ENCODE assay signal across 28 cellular contexts in the genomic region with DNA sequence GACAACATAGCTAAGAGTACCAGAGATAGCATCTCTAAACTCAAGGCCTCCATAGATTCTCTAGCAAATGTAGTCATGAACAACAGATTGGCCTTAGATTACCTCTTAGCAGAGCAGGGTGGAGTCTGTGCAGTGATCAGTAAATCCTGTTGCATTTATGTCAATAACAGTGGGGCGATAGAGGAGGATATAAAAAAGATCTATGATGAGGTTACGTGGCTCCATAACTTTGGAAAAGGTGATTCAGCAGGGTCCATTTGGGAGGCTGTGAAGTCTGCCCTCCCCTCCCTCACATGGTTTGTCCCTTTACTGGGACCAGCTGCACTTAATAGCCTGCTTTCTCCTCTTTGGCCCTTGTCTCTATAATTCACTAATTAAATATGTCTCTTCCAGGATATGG. TPM values are rescaled to one million over a fixed set of nuclear protein-coding genes. Genes with fewer than 3 reads are reported as not detected.
A peak's percentile ranks its signal among the peaks of the same experiment; 100 is the strongest.
DNase-seq lines count a peak whose midpoint lies in the region; ATAC-seq, FAIRE-seq and TF ChIP-seq lines count a peak whose summit lies in the region.
"Had no signal": no experiment of that assay in that cellular context is flagged by ENCODE, and none has a peak within 500 bp of the region (broad histone marks: within the 10 kb centered on the region; RNA-seq: fewer than 3 reads in every experiment).

No MANE protein-coding gene starts in this region.

- intact Hi-C loops in K562 (cut with micrococcal nuclease) (no loop called here), endothelial cell of umbilical vein (cut with micrococcal nuclease) (no loop called here), mammary epithelial cell (cut with micrococcal nuclease) (no loop called here)

- H3K27me3 Mint-ChIP-seq in chondrocyte (ENCODE audit: low read depth) = no peaks in the 10 kb centered on the region
- H3K27me3 Mint-ChIP-seq: CD4-positive, alpha-beta memory T cell; CD4-positive, CD25-positive, alpha-beta regulatory T cell had no signal

- H3K79me2 ChIP-seq in K562 (ENCODE audit: control insufficient read depth, insufficient read depth, low read length) (no peaks in the 10 kb centered on the region), endothelial cell of umbilical vein (ENCODE audit: control insufficient read depth, insufficient read depth, low read length) (no peaks in the 10 kb centered on the region), mammary epithelial cell (ENCODE audit: insufficient read depth, low read length) (no peaks in the 10 kb centered on the region)

- FAIRE-seq in D721Med (lab: Jason Lieb, UNC) = peak; percentile 32
- peak; percentile 70 for FAIRE-seq in K562 (lab: Jason Lieb, UNC)
- FAIRE-seq in endothelial cell of umbilical vein (lab: Jason Lieb, UNC) = peak; percentile 48
- FAIRE-seq: A204.1, GM12878, GM12892, GM18507 had no signal

- no peaks in the 10 kb centered on the region for H3K36me3 Mint-ChIP-seq in chondrocyte (ENCODE audit: low read depth)
- H3K36me3 Mint-ChIP-seq: CD14-positive monocyte; CD4-positive, CD25-positive, alpha-beta regulatory T cell had no signal

- no peak overlapping the region for H3K4me2 ChIP-seq in K562 (ENCODE audit: insufficient read depth, low read length)
- no peak overlapping the region for H3K4me2 ChIP-seq in endothelial cell of umbilical vein (ENCODE audit: insufficient read depth, low read length)
- H3K4me2 ChIP-seq in mammary epithelial cell (ENCODE audit: insufficient read depth, low read depth, low read length) = no peak overlapping the region
- H3K4me2 ChIP-seq: BLaER1 had no signal

- H3K9ac ChIP-seq in K562 (ENCODE audit: insufficient read depth in 1 of 2, low read depth in 2 of 2, low read length in 2 of 2) (no peak overlapping the region), endothelial cell of umbilical vein (replicated peaks; ENCODE audit: extremely low read depth, insufficient read depth, low read length) (no peak overlapping the region), mammary epithelial cell (ENCODE audit: insufficient read depth, low read length) (no peak overlapping the region)
- H3K9ac ChIP-seq: BLaER1 had no signal

- no peak for TF ChIP-seq EP300 in K562 (IDR thresholded peaks at IDR 0.05; ENCODE audit: low read length)

- no peak overlapping the region for H2AFZ ChIP-seq in K562 (ENCODE audit: low read depth, low read length)
- H2AFZ ChIP-seq in endothelial cell of umbilical vein (ENCODE audit: low read depth, low read length) = no peak overlapping the region
- no peak overlapping the region for H2AFZ ChIP-seq in mammary epithelial cell (ENCODE audit: low read depth, low read length)

- H3K9me3 Mint-ChIP-seq in chondrocyte (ENCODE audit: low read depth) = peaks cover 10% of the 10 kb centered on the region

- H3K9me3 ChIP-seq in K562 (replicated peaks; ENCODE audit: control insufficient read depth, insufficient read depth, low read depth, low read length) (no peaks in the 10 kb centered on the region), endothelial cell of umbilical vein (replicated peaks; ENCODE audit: control insufficient read depth, insufficient read depth, low read length) (no peaks in the 10 kb centered on the region), mammary epithelial cell (replicated peaks; ENCODE audit: insufficient read depth, low read length) (peaks cover 21% of the 10 kb centered on the region)
- H3K9me3 ChIP-seq: BE2C had no signal

- no peak overlapping the region for H3K4me3 ChIP-seq in K562
- H3K4me3 ChIP-seq in endothelial cell of umbilical vein (replicated peaks in 1 of 3; ENCODE audit: insufficient read depth in 1 of 3, low read depth in 1 of 3, low read length in 3 of 3) = no peak overlapping the region
- no peak overlapping the region for H3K4me3 ChIP-seq in mammary epithelial cell (replicated peaks in 1 of 3; ENCODE audit: insufficient read depth in 1 of 3, low read depth in 2 of 3, low read length in 3 of 3)
- H3K4me3 ChIP-seq: BLaER1, GM12878 had no signal

- TF ChIP-seq POLR2A in K562 (conservative IDR thresholded peaks at IDR 0.05) = no peak
- no peak for TF ChIP-seq POLR2A in endothelial cell of umbilical vein (IDR thresholded peaks at IDR 0.05; ENCODE audit: low read depth, low read length)

- H3K4me1 Mint-ChIP-seq in chondrocyte (ENCODE audit: low read depth) = peaks cover 3% of the 10 kb centered on the region
- H3K4me1 Mint-ChIP-seq: CD14-positive monocyte; CD4-positive, alpha-beta memory T cell; CD4-positive, CD25-positive, alpha-beta regulatory T cell; CD8-positive, alpha-beta memory T cell had no signal

- no peak for DNase-seq in D721Med (ENCODE audit: insufficient read length, low spot score)
- no peak for DNase-seq in K562 (ENCODE audit: extremely low read depth in 1 of 4, low spot score in 3 of 4)
- DNase-seq in endothelial cell of umbilical vein (ENCODE audit: low read depth, low spot score) = no peak
- DNase-seq in DMS53 treated with DMSO at 0.1 percent for 48 hours (lab: John Stamatoyannopoulos, UW; ENCODE audit: unreplicated experiment) = no peak
- no peak for DNase-seq in chondrocyte (ENCODE audit: low spot score)
- no peak for DNase-seq in mammary epithelial cell
- DNase-seq: 8988T; ACHN; BE2C; C1 segment of cervical spinal cord; CD4-positive, alpha-beta memory T cell; CD4-positive, CD25-positive, alpha-beta regulatory T cell; CD8-positive, alpha-beta memory T cell; COR-L47; DMS79; DND-41; EL; GDM1 had no signal

- WGBS in K562 (ENCODE audit: insufficient coverage, low coverage, missing lambda C conversion rate) = 6% methylated on average over 2 of the region's 2 CpGs
- WGBS in mammary epithelial cell (ENCODE audit: low coverage, missing lambda C conversion rate) = 76% methylated on average over 2 of the region's 2 CpGs

- H3K27me3 ChIP-seq in K562 (ENCODE audit: control insufficient read depth in 2 of 2, insufficient read depth in 2 of 2, low read length in 2 of 2) (peaks cover 9 to 11% of the 10 kb centered on the region in 2 experiments; a peak in 3 of 5 replicates), endothelial cell of umbilical vein (ENCODE audit: control insufficient read depth in 2 of 2, insufficient read depth in 2 of 2, low read length in 2 of 2) (no peaks in the 10 kb centered on the region), mammary epithelial cell (ENCODE audit: insufficient read depth, low read length) (no peaks in the 10 kb centered on the region)
- H3K27me3 ChIP-seq: BE2C, BLaER1 had no signal

- no TSS peak for BruUV-seq in K562 (replicated peaks; lab: Mats Ljungman, UMichigan)
- BruUV-seq in endothelial cell of umbilical vein (replicated peaks; lab: Mats Ljungman, UMichigan) = no TSS peak
- BruUV-seq in mammary epithelial cell (replicated peaks; lab: Mats Ljungman, UMichigan) = no TSS peak

- H4K20me1 ChIP-seq in K562 (replicated peaks; ENCODE audit: control insufficient read depth, insufficient read depth, low read length) = no peaks in the 10 kb centered on the region
- H4K20me1 ChIP-seq in endothelial cell of umbilical vein (replicated peaks; ENCODE audit: control insufficient read depth, extremely low read depth, insufficient read depth, low read length) = no peaks in the 10 kb centered on the region
- no peaks in the 10 kb centered on the region for H4K20me1 ChIP-seq in mammary epithelial cell (ENCODE audit: insufficient read depth, low read length)
- H4K20me1 ChIP-seq: BLaER1 had no signal

- no peak overlapping the region for H3K27ac Mint-ChIP-seq in chondrocyte (ENCODE audit: unreplicated experiment)
- H3K27ac Mint-ChIP-seq: CD14-positive monocyte; CD4-positive, alpha-beta memory T cell; CD4-positive, CD25-positive, alpha-beta regulatory T cell; CD8-positive, alpha-beta memory T cell had no signal

- POLR2A ChIA-PET in K562 (lab: Yijun Ruan, JAX) (no interaction called here), endothelial cell of umbilical vein (lab: Charles Lee) (no interaction called here)

- in situ Hi-C loops in K562 (cut with MboI) (no loop called here), mammary epithelial cell (cut with MboI; ENCODE audit: low sequenced_read_pairs in 2 of 2) (no loop called here)

- TF ChIP-seq RAD21 in K562 (CRISPR knock-in tag; conservative IDR thresholded peaks at IDR 0.05 in 1 of 2, IDR thresholded peaks at IDR 0.05 in 1 of 2) = no peak

- no peak for ATAC-seq in K562
- ATAC-seq: GM12878 had no signal

- H3K36me3 ChIP-seq in K562 (ENCODE audit: control insufficient read depth, insufficient read depth, low read length) = no peaks in the 10 kb centered on the region
- H3K36me3 ChIP-seq in endothelial cell of umbilical vein (ENCODE audit: control insufficient read depth in 2 of 2, extremely low read depth in 1 of 2, insufficient read depth in 2 of 2, low read length in 2 of 2) = no peaks in the 10 kb centered on the region
- no peaks in the 10 kb centered on the region for H3K36me3 ChIP-seq in mammary epithelial cell (ENCODE audit: insufficient read depth, low read length)
- H3K36me3 ChIP-seq: BE2C, BLaER1 had no signal

- CTCF ChIA-PET in K562 (lab: Yijun Ruan, JAX; ENCODE audit: low intra/inter-chr PET ratio) = no interaction called here
- CTCF ChIA-PET in endothelial cell of umbilical vein (lab: Charles Lee) = no interaction called here
- CTCF ChIA-PET in mammary epithelial cell (lab: Charles Lee; ENCODE audit: low non-redundant PET) = no interaction called here

- no peak for TF ChIP-seq CTCF in D721Med (IDR thresholded peaks at IDR 0.05; ENCODE audit: insufficient read depth, missing control alignments)
- no peak for TF ChIP-seq CTCF in K562 (IDR thresholded peaks at IDR 0.05 in 2 of 3, conservative IDR thresholded peaks at IDR 0.05 in 1 of 3; ENCODE audit: insufficient read depth in 2 of 3, low read depth in 1 of 3, low read length in 3 of 3)
- no peak for TF ChIP-seq CTCF in endothelial cell of umbilical vein (IDR thresholded peaks at IDR 0.05; ENCODE audit: extremely low read depth in 1 of 2, insufficient read depth in 1 of 2, low read depth in 1 of 2, low read length in 2 of 2)
- TF ChIP-seq CTCF in chondrocyte (IDR thresholded peaks at IDR 0.05) = no peak
- TF ChIP-seq CTCF in mammary epithelial cell (conservative IDR thresholded peaks at IDR 0.05 in 1 of 2, IDR thresholded peaks at IDR 0.05 in 1 of 2; ENCODE audit: extremely low read depth in 1 of 2, insufficient read depth in 1 of 2, low read depth in 1 of 2, low read length in 2 of 2) = no peak

- dilution Hi-C loops in endothelial cell of umbilical vein (cut with MboI; ENCODE audit: extremely low pct_ligation_motif_present, low sequenced_read_pairs) = no loop called here
- dilution Hi-C loops in mammary epithelial cell (cut with HindIII; ENCODE audit: low sequenced_read_pairs) = no loop called here

- H3K4me1 ChIP-seq in K562 (replicated peaks in 1 of 2; ENCODE audit: control insufficient read depth in 2 of 2, insufficient read depth in 2 of 2, low read length in 2 of 2) (no peaks in the 10 kb centered on the region), endothelial cell of umbilical vein (ENCODE audit: control insufficient read depth, extremely low read depth, insufficient read depth, low read length) (no peaks in the 10 kb centered on the region), mammary epithelial cell (ENCODE audit: insufficient read depth, low read length) (no peaks in the 10 kb centered on the region)
- H3K4me1 ChIP-seq: BE2C, BLaER1 had no signal

- H3K4me3 Mint-ChIP-seq in chondrocyte (ENCODE audit: unreplicated experiment) = no peak overlapping the region
- H3K4me3 Mint-ChIP-seq: CD14-positive monocyte; CD4-positive, alpha-beta memory T cell; CD4-positive, CD25-positive, alpha-beta regulatory T cell; CD8-positive, alpha-beta memory T cell had no signal

- H3K27ac ChIP-seq in K562 (ENCODE audit: extremely low read depth, low read depth, low read length) (no peak overlapping the region), endothelial cell of umbilical vein (ENCODE audit: insufficient read depth, low read depth, low read length) (no peak overlapping the region), mammary epithelial cell (ENCODE audit: insufficient read depth, low read depth, low read length) (no peak overlapping the region)
- H3K27ac ChIP-seq: BLaER1 had no signal

- no peaks in the 10 kb centered on the region for H3K9me1 ChIP-seq in K562 (ENCODE audit: control insufficient read depth, insufficient read depth, low read length)
- H3K9me1 ChIP-seq in endothelial cell of umbilical vein (replicated peaks; ENCODE audit: control insufficient read depth, extremely low read depth, insufficient read depth, low read length) = no peaks in the 10 kb centered on the region

RNA-seq across cellular contexts. Expression of a gene that starts 1.4 kb away (rescaled TPM):
- total RNA-seq in K562 (2011; cell fraction: chromatin; rRNA removed; ENCODE audit: low replicate concordance) = 0.16 and 0.60 TPM in 2 replicates
- total RNA-seq in K562 (2011; cell fraction: nucleolus; rRNA removed) = 0.13 and 0.50 TPM in 2 replicates
- 0.38 TPM in 1 of 2 replicates, not detected in the other for total RNA-seq in K562 (2011; cell fraction: nucleoplasm; rRNA removed)
- not detected in 2 replicates for total RNA-seq in K562 (2014; rRNA removed)
- total RNA-seq in K562 (2014; rRNA removed; fragmentation: Illumina TruSeq; extraction: Trizol) = not detected in 2 replicates
- not detected in 2 replicates for total RNA-seq in K562 (2015; rRNA removed; fragmentation: Illumina TruSeq; extraction: Trizol)
- total RNA-seq in K562 (2021) = not detected in 2 replicates
- polyA plus RNA-seq in K562 (2011; rRNA removed) = 0.05 and 0.08 TPM in 2 replicates
- polyA plus RNA-seq in K562 (2011; cell fraction: cytosol; rRNA removed) = 0.03 TPM in 1 of 2 replicates, not detected in the other
- polyA plus RNA-seq in K562 (2011; cell fraction: nucleus; rRNA removed) = 0.10 and 0.30 TPM in 2 replicates
- polyA plus RNA-seq in K562 (2012) = 0.06 TPM in 1 of 2 replicates, not detected in the other
- not detected in 2 replicates for polyA plus RNA-seq in K562 (2014; fragmentation: Illumina TruSeq; extraction: Trizol)
- polyA plus RNA-seq in K562 (2014; fragmentation: Nextera tagmentation; extraction: Ambion mirVana) = not detected
- polyA plus RNA-seq in K562 (2014; rRNA removed) = not detected in 2 replicates
- polyA minus RNA-seq in K562 (2011; rRNA and poly(A)+ RNA removed) = 0.09 and 0.18 TPM in 2 replicates
- not detected in 2 replicates for polyA minus RNA-seq in K562 (2011; cell fraction: cytosol; rRNA and poly(A)+ RNA removed)
- 0.11 TPM in 1 of 2 replicates, not detected in the other for polyA minus RNA-seq in K562 (2011; cell fraction: nucleus; rRNA and poly(A)+ RNA removed)
- not detected in 2 replicates for total RNA-seq in endothelial cell of umbilical vein
- polyA plus RNA-seq in endothelial cell of umbilical vein = 0.05 TPM in 1 of 2 replicates, not detected in the other
- polyA plus RNA-seq in endothelial cell of umbilical vein (2011; cell fraction: cytosol; rRNA removed) = not detected in 2 replicates
- polyA plus RNA-seq in endothelial cell of umbilical vein (2011; cell fraction: nucleus; rRNA removed) = 0.07 TPM in 2 replicates
- polyA plus RNA-seq in endothelial cell of umbilical vein (2012) = not detected in 2 replicates
- polyA minus RNA-seq in endothelial cell of umbilical vein = not detected in 2 replicates
- polyA minus RNA-seq in endothelial cell of umbilical vein (2011; cell fraction: cytosol; rRNA and poly(A)+ RNA removed) = not detected
- not detected in 2 replicates for polyA minus RNA-seq in endothelial cell of umbilical vein (2011; cell fraction: nucleus; rRNA and poly(A)+ RNA removed)
- total RNA-seq in chondrocyte = not detected in 3 replicates
- not detected for total RNA-seq in mammary epithelial cell
- not detected for polyA plus RNA-seq in mammary epithelial cell
- not detected for polyA minus RNA-seq in mammary epithelial cell
- total RNA-seq: A673; CD4-positive, alpha-beta memory T cell; CD4-positive, CD25-positive, alpha-beta regulatory T cell; CD8-positive, alpha-beta memory T cell; Daoy; G401; GM12878 had no signal
- polyA plus RNA-seq: AG04450; CD14-positive monocyte; CD4-positive, alpha-beta memory T cell; CD4-positive, CD25-positive, alpha-beta regulatory T cell; CD8-positive, alpha-beta memory T cell had no signal

RNA-seq across cellular contexts. Expression of a gene that starts 29.4 kb away (rescaled TPM):
- total RNA-seq in K562 (2011; cell fraction: chromatin; rRNA removed; ENCODE audit: low replicate concordance) = 0.42 TPM in 1 of 2 replicates, not detected in the other
- 0.17 TPM in 1 of 2 replicates, not detected in the other for total RNA-seq in K562 (2011; cell fraction: nucleolus; rRNA removed)
- 0.44 and 0.61 TPM in 2 replicates for total RNA-seq in K562 (2011; cell fraction: nucleoplasm; rRNA removed)
- total RNA-seq in K562 (2014; rRNA removed) (not detected in 2 replicates), K562 (2014; rRNA removed; fragmentation: Illumina TruSeq; extraction: Trizol) (0.07 TPM in 1 of 2 replicates, not detected in the other), K562 (2015; rRNA removed; fragmentation: Illumina TruSeq; extraction: Trizol) (0.07 TPM in 1 of 2 replicates, not detected in the other), K562 (2021) (0.07 TPM in 1 of 2 replicates, not detected in the other), endothelial cell of umbilical vein (not detected in 2 replicates), chondrocyte (not detected in 3 replicates), mammary epithelial cell (not detected)
- polyA plus RNA-seq in K562 (2011; rRNA removed) (0.07 and 0.08 TPM in 2 replicates), K562 (2014; fragmentation: Illumina TruSeq; extraction: Trizol) (0.07 TPM in 1 of 2 replicates, not detected in the other), K562 (2014; fragmentation: Nextera tagmentation; extraction: Ambion mirVana) (not detected), K562 (2014; rRNA removed) (not detected in 2 replicates), endothelial cell of umbilical vein (not detected in 2 replicates), mammary epithelial cell (not detected)
- polyA plus RNA-seq in K562 (2011; cell fraction: cytosol; rRNA removed) = 0.06 and 0.12 TPM in 2 replicates
- polyA plus RNA-seq in K562 (2011; cell fraction: nucleus; rRNA removed) = 0.06 and 0.09 TPM in 2 replicates
- 0.05 and 0.10 TPM in 2 replicates for polyA plus RNA-seq in K562 (2012)
- not detected in 2 replicates for polyA minus RNA-seq in K562 (2011; rRNA and poly(A)+ RNA removed)
- polyA minus RNA-seq in K562 (2011; cell fraction: cytosol; rRNA and poly(A)+ RNA removed) = not detected in 2 replicates
- not detected in 2 replicates for polyA minus RNA-seq in K562 (2011; cell fraction: nucleus; rRNA and poly(A)+ RNA removed)
- polyA plus RNA-seq in endothelial cell of umbilical vein (2011; cell fraction: cytosol; rRNA removed) = not detected in 2 replicates
- not detected in 2 replicates for polyA plus RNA-seq in endothelial cell of umbilical vein (2011; cell fraction: nucleus; rRNA removed)
- not detected in 2 replicates for polyA plus RNA-seq in endothelial cell of umbilical vein (2012)
- polyA minus RNA-seq in endothelial cell of umbilical vein (not detected in 2 replicates), mammary epithelial cell (not detected)
- polyA minus RNA-seq in endothelial cell of umbilical vein (2011; cell fraction: cytosol; rRNA and poly(A)+ RNA removed) = not detected
- polyA minus RNA-seq in endothelial cell of umbilical vein (2011; cell fraction: nucleus; rRNA and poly(A)+ RNA removed) = not detected in 2 replicates
- total RNA-seq: A673; CD4-positive, alpha-beta memory T cell; CD4-positive, CD25-positive, alpha-beta regulatory T cell; CD8-positive, alpha-beta memory T cell; Daoy; G401; GM12878 had no signal
- polyA plus RNA-seq: AG04450; CD14-positive monocyte; CD4-positive, alpha-beta memory T cell; CD4-positive, CD25-positive, alpha-beta regulatory T cell; CD8-positive, alpha-beta memory T cell had no signal

RNA-seq across cellular contexts. Expression of a gene that starts 52.5 kb away (rescaled TPM):
- total RNA-seq in K562 (2011; cell fraction: chromatin; rRNA removed; ENCODE audit: low replicate concordance) = 30.0 and 80.9 TPM in 2 replicates
- total RNA-seq in K562 (2011; cell fraction: nucleolus; rRNA removed) = 20.5 and 22.0 TPM in 2 replicates
- 27.3 and 32.6 TPM in 2 replicates for total RNA-seq in K562 (2011; cell fraction: nucleoplasm; rRNA removed)
- 10.7 and 11.3 TPM in 2 replicates for total RNA-seq in K562 (2014; rRNA removed)
- total RNA-seq in K562 (2014; rRNA removed; fragmentation: Illumina TruSeq; extraction: Trizol) = 23.4 and 24.0 TPM in 2 replicates
- total RNA-seq in K562 (2015; rRNA removed; fragmentation: Illumina TruSeq; extraction: Trizol) = 19.3 and 23.3 TPM in 2 replicates
- 12.0 and 15.5 TPM in 2 replicates for total RNA-seq in K562 (2021)
- polyA plus RNA-seq in K562 (2011; rRNA removed) = 18.0 and 18.8 TPM in 2 replicates
- 4.3 and 9.0 TPM in 2 replicates for polyA plus RNA-seq in K562 (2011; cell fraction: cytosol; rRNA removed)
- polyA plus RNA-seq in K562 (2011; cell fraction: nucleus; rRNA removed) = 11.3 and 15.3 TPM in 2 replicates
- polyA plus RNA-seq in K562 (2012) = 7.6 and 7.8 TPM in 2 replicates
- polyA plus RNA-seq in K562 (2014; fragmentation: Illumina TruSeq; extraction: Trizol) = 13.0 and 13.1 TPM in 2 replicates
- polyA plus RNA-seq in K562 (2014; fragmentation: Nextera tagmentation; extraction: Ambion mirVana) = 10 to 100 TPM; 11.1 to 17.0 TPM
- polyA plus RNA-seq in K562 (2014; rRNA removed) = 6.6 and 8.6 TPM in 2 replicates
- polyA minus RNA-seq in K562 (2011; rRNA and poly(A)+ RNA removed) = 30.0 and 35.9 TPM in 2 replicates
- polyA minus RNA-seq in K562 (2011; cell fraction: cytosol; rRNA and poly(A)+ RNA removed) = 12.1 and 19.6 TPM in 2 replicates
- 8.2 and 20.2 TPM in 2 replicates for polyA minus RNA-seq in K562 (2011; cell fraction: nucleus; rRNA and poly(A)+ RNA removed)
- 4.9 and 5.3 TPM in 2 replicates for total RNA-seq in endothelial cell of umbilical vein
- polyA plus RNA-seq in endothelial cell of umbilical vein = 0.76 and 1.8 TPM in 2 replicates
- 1.5 and 1.6 TPM in 2 replicates for polyA plus RNA-seq in endothelial cell of umbilical vein (2011; cell fraction: cytosol; rRNA removed)
- polyA plus RNA-seq in endothelial cell of umbilical vein (2011; cell fraction: nucleus; rRNA removed) = 3.0 and 4.6 TPM in 2 replicates
- 4.4 and 4.9 TPM in 2 replicates for polyA plus RNA-seq in endothelial cell of umbilical vein (2012)
- polyA minus RNA-seq in endothelial cell of umbilical vein = 2.8 and 3.3 TPM in 2 replicates
- polyA minus RNA-seq in endothelial cell of umbilical vein (2011; cell fraction: cytosol; rRNA and poly(A)+ RNA removed) = 5.2 TPM
- polyA minus RNA-seq in endothelial cell of umbilical vein (2011; cell fraction: nucleus; rRNA and poly(A)+ RNA removed) = 2.6 and 3.5 TPM in 2 replicates
- total RNA-seq in chondrocyte = 8.2 to 9.3 TPM (median 8.7 TPM) in 3 replicates
- 10 to 100 TPM in 1 of 2 donors, 1 to 10 TPM in 1; 6.0 to 10.8 TPM for total RNA-seq in mammary epithelial cell
- polyA plus RNA-seq in mammary epithelial cell = 3.8 TPM
- 13.7 TPM for polyA minus RNA-seq in mammary epithelial cell
